Comparison of ENCODE assay signal across 28 cellular contexts in the genomic region with DNA sequence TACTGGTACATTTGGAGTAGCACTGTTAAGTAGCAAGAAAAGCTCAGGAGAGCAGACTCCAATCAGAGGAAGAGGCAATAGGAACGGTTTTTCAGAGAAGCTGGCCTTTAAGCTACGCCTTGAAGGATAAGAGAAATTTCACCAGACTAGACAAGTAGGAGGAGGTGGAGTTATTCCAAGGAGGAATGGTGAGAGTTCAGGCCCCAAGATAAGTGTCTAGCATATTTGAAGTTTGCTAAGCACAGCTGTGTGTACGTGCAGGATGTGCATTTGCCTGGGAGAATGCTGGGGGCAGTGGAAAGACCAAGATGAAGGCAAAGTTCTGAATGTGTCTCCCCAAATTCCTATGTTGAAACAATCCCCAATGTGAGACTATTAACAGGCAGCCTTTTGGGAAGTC.
"Had no signal": no experiment of that assay in that cellular context is flagged by ENCODE, and none has a peak within 500 bp of the region (broad histone marks: within the 10 kb centered on the region; RNA-seq: fewer than 3 reads in every experiment).

No MANE protein-coding gene starts in this region.

- H3K27ac ChIP-seq: adrenal gland, cardiac muscle cell, WERI-Rb-1 had no signal

- DNase-seq: activated CD4-positive, alpha-beta memory T cell treated with anti-CD3 and anti-CD28 coated beads, Interleukin-2, amount 10 ng/mL, durations not matched to agents 7 days and 5 days; activated CD4-positive, alpha-beta T cell treated with anti-CD3 and anti-CD28 coated beads for 1 hour; activated CD4-positive, alpha-beta T cell treated with anti-CD3 and anti-CD28 coated beads for 48 hours; activated CD4-positive, CD25-positive, alpha-beta regulatory T cell; activated effector memory CD4-positive, alpha-beta T cell treated with anti-CD3 and anti-CD28 coated beads, Interleukin-2, amount 50 U/mL, for 16 hours; activated naive CD4-positive, alpha-beta T cell treated with Interleukin-2 at 50 U/mL for 16 hours; activated T-cell treated with anti-CD3 and anti-CD28 coated beads, Interleukin-2, amount 50 U/mL, for 1 hour; activated T-cell treated with anti-CD3 and anti-CD28 coated beads, Interleukin-2, amount 50 U/mL, for 72 hours; adrenal gland; anterior cingulate cortex; Karpas-422; KBM-7; NCI-H1105; NCI-H1417 treated with DMSO at 0.1 percent for 48 hours; NCI-H1694; NCI-H1930; NCI-H2081 treated with DMSO at 0.1 percent for 48 hours; NCI-H345; NCI-H524 treated with DMSO at 0.1 percent for 48 hours; RPMI8226; SW 1271; T1000; WERI-Rb-1 had no signal

- H3K4me3 ChIP-seq: adrenal gland, cardiac muscle cell had no signal

- H3K27ac Mint-ChIP-seq: activated CD4-positive, alpha-beta memory T cell treated with anti-CD3 and anti-CD28 coated beads, Interleukin-2, amount 10 ng/mL, durations not matched to agents 7 days and 5 days; activated naive CD4-positive, alpha-beta T cell treated with anti-CD3 and anti-CD28 coated beads, Interleukin-2, amount 50 U/mL, for 24 hours; activated T-cell treated with anti-CD3 and anti-CD28 coated beads, Interleukin-2, amount 50 U/mL, for 72 hours; activated T-helper 17 cell treated with anti-CD3 and anti-CD28 coated beads, Interleukin-2, amount 50 U/mL, for 72 hours had no signal

- H3K9me3 ChIP-seq: adrenal gland had no signal

- H3K4me1 Mint-ChIP-seq: activated CD4-positive, alpha-beta memory T cell treated with anti-CD3 and anti-CD28 coated beads, Interleukin-2, amount 10 ng/mL, durations not matched to agents 7 days and 5 days; activated naive CD4-positive, alpha-beta T cell treated with anti-CD3 and anti-CD28 coated beads, Interleukin-2, amount 50 U/mL, for 24 hours; activated T-helper 17 cell treated with anti-CD3 and anti-CD28 coated beads, Interleukin-2, amount 50 U/mL, for 72 hours; central memory CD8-positive, alpha-beta T cell had no signal

- ATAC-seq: activated T-cell treated with anti-CD3 and anti-CD28 coated beads, Interleukin-2, amount 50 U/mL, for 72 hours; activated T-helper 17 cell treated with anti-CD3 and anti-CD28 coated beads, Interleukin-2, amount 50 U/mL, for 72 hours; Panc1 had no signal

- H3K4me3 Mint-ChIP-seq: activated CD4-positive, alpha-beta memory T cell treated with anti-CD3 and anti-CD28 coated beads, Interleukin-2, amount 10 ng/mL, durations not matched to agents 7 days and 5 days; activated naive CD4-positive, alpha-beta T cell treated with anti-CD3 and anti-CD28 coated beads, Interleukin-2, amount 50 U/mL, for 24 hours; activated T-cell treated with anti-CD3 and anti-CD28 coated beads, Interleukin-2, amount 50 U/mL, for 72 hours; activated T-helper 17 cell treated with anti-CD3 and anti-CD28 coated beads, Interleukin-2, amount 50 U/mL, for 72 hours; central memory CD8-positive, alpha-beta T cell had no signal

- H3K4me1 ChIP-seq: adrenal gland had no signal

- H3K36me3 ChIP-seq: adrenal gland, cardiac muscle cell, WERI-Rb-1 had no signal

- H3K27me3 ChIP-seq: adrenal gland, cardiac muscle cell had no signal
